In genomic region chr12:39441189-39441962, GRCh38 we compare ENCODE assay signal across 8 cellular contexts. TPM values are rescaled to one million over a fixed set of nuclear protein-coding genes. Genes with fewer than 3 reads are reported as not detected.
DNase-seq lines count a peak whose midpoint lies in the region; ATAC-seq, FAIRE-seq and TF ChIP-seq lines count a peak whose summit lies in the region.

No MANE protein-coding gene starts in this region.

- H3K36me3 ChIP-seq in HepG2 (replicated peaks in 1 of 2; ENCODE audit: control insufficient read depth in 1 of 2, insufficient read depth in 2 of 2, low read length in 2 of 2), result no peaks in the 10 kb centered on the region
- H3K36me3 ChIP-seq in tibial artery, result no peaks in the 10 kb centered on the region

- TF ChIP-seq EP300 in HepG2 (IDR thresholded peaks at IDR 0.05; ENCODE audit: low read depth in 2 of 2, low read length in 2 of 2) (no peak), HepG2 (CRISPR knock-in tag; IDR thresholded peaks at IDR 0.05; ENCODE audit: borderline replicate concordance) (no peak)

- intact Hi-C loops in activated naive CD4-positive, alpha-beta T cell treated with anti-CD3 and anti-CD28 coated beads for 36 hours (cut with micrococcal nuclease), result no loop called here
- intact Hi-C loops in HepG2 (cut with micrococcal nuclease; ENCODE audit: unreplicated experiment), result loop anchor here (5.0 kb wide), 2 partner anchors 96 to 661 kb away; no protein-coding TSS in a partner anchor
- intact Hi-C loops in tibial artery (cut with DNase I; ENCODE audit: low total_unique reads), result no loop called here
- intact Hi-C loops in sciatic nerve (cut with DNase I), result no loop called here

- 0 out of 2 replicates have a peak, but pooled peaks cover 2% of the 10 kb centered on the region for H4K20me1 ChIP-seq in HepG2 (ENCODE audit: insufficient read depth, low read length)

- CTCF ChIA-PET in activated naive CD4-positive, alpha-beta T cell treated with anti-CD3 and anti-CD28 coated beads for 36 hours (lab: Charles Lee), result interaction anchor here (0.8 kb wide), 1 partner anchor 14 kb away, joined by 3 read pairs; no protein-coding TSS in a partner anchor
- CTCF ChIA-PET in HepG2 (lab: Yijun Ruan, JAX; ENCODE audit: low intra/inter-chr PET ratio, low total read pairs), result no interaction called here

- H3K9me3 Mint-ChIP-seq in activated naive CD4-positive, alpha-beta T cell treated with anti-CD3 and anti-CD28 coated beads for 36 hours, result no peaks in the 10 kb centered on the region
- H3K9me3 Mint-ChIP-seq in activated naive CD8-positive, alpha-beta T cell treated with anti-CD3 and anti-CD28 coated beads, Interleukin-2, amount 50 U/mL, for 24 hours, result no peaks in the 10 kb centered on the region

- peak overlapping the region; percentile 100 for H3K27ac ChIP-seq in HepG2 (ENCODE audit: extremely low read length, insufficient read depth, low read length)
- peak overlapping the region in 1 of 2 donors; percentile 84 for H3K27ac ChIP-seq in tibial artery

- no peak for ATAC-seq in activated naive CD8-positive, alpha-beta T cell treated with anti-CD3 and anti-CD28 coated beads, Interleukin-2, amount 50 U/mL, for 24 hours
- ATAC-seq in HepG2, result no peak
- no peak for ATAC-seq in sciatic nerve

- H3K4me2 ChIP-seq in HepG2 (ENCODE audit: low read depth, low read length), result peak overlapping the region; percentile 87

- no peak for FAIRE-seq in HepG2 (lab: Jason Lieb, UNC)

- H3K4me1 ChIP-seq in HepG2 (ENCODE audit: insufficient read depth, low read length), result peaks cover 38% of the 10 kb centered on the region
- peaks cover 0 to 15% (median 8%) of the 10 kb centered on the region in 4 donors for H3K4me1 ChIP-seq in tibial artery

- H2AFZ ChIP-seq in HepG2 (ENCODE audit: low read length), result no peak overlapping the region

- no peak for TF ChIP-seq POLR2A in HepG2 (IDR thresholded peaks at IDR 0.05; ENCODE audit: insufficient read depth in 1 of 2, low read depth in 2 of 2, low read length in 2 of 2)

- no peak for DNase-seq in activated naive CD4-positive, alpha-beta T cell treated with anti-CD3 and anti-CD28 coated beads for 36 hours
- DNase-seq in activated naive CD4-positive, alpha-beta T cell (lab: John Stamatoyannopoulos, UW), result no peak
- no peak for DNase-seq in activated naive CD8-positive, alpha-beta T cell treated with anti-CD3 and anti-CD28 coated beads, Interleukin-2, amount 50 U/mL, for 24 hours
- DNase-seq in HepG2 (ENCODE audit: low spot score) (no peak), tibial artery (no peak), glomerular visceral epithelial cell (ENCODE audit: extremely low spot score) (no peak), NCI-H1092 (lab: John Stamatoyannopoulos, UW) (no peak), sciatic nerve (ENCODE audit: low spot score) (no peak)

- peak overlapping the region; percentile 85 for H3K4me3 Mint-ChIP-seq in activated naive CD4-positive, alpha-beta T cell treated with anti-CD3 and anti-CD28 coated beads for 36 hours
- peak overlapping the region; percentile 86 for H3K4me3 Mint-ChIP-seq in activated naive CD8-positive, alpha-beta T cell treated with anti-CD3 and anti-CD28 coated beads, Interleukin-2, amount 50 U/mL, for 24 hours

- no peak for TF ChIP-seq CTCF in HepG2 (CRISPR knock-in tag; IDR thresholded peaks at IDR 0.05)
- TF ChIP-seq CTCF in tibial artery (IDR thresholded peaks at IDR 0.05), result no peak

- H3K27me3 ChIP-seq in HepG2 (ENCODE audit: control insufficient read depth in 1 of 2, insufficient read depth in 2 of 2, low read length in 2 of 2) (no peaks in the 10 kb centered on the region; a peak in 1 of 5 replicates), tibial artery (no peaks in the 10 kb centered on the region)

- H3K27me3 Mint-ChIP-seq in activated naive CD4-positive, alpha-beta T cell treated with anti-CD3 and anti-CD28 coated beads for 36 hours (ENCODE audit: low read depth), result no peaks in the 10 kb centered on the region
- H3K27me3 Mint-ChIP-seq in activated naive CD8-positive, alpha-beta T cell treated with anti-CD3 and anti-CD28 coated beads, Interleukin-2, amount 50 U/mL, for 24 hours, result peaks cover 10% of the 10 kb centered on the region

- no peaks in the 10 kb centered on the region for H3K36me3 Mint-ChIP-seq in activated naive CD4-positive, alpha-beta T cell treated with anti-CD3 and anti-CD28 coated beads for 36 hours (ENCODE audit: low read depth)
- H3K36me3 Mint-ChIP-seq in activated naive CD8-positive, alpha-beta T cell treated with anti-CD3 and anti-CD28 coated beads, Interleukin-2, amount 50 U/mL, for 24 hours (ENCODE audit: low read depth), result peaks cover 4% of the 10 kb centered on the region

- POLR2A ChIA-PET in HepG2 (lab: Yijun Ruan, JAX), result interaction anchor here (1.2 to 3.0 kb wide), 3 partner anchors 14 to 23 kb away, joined by 3 to 32 read pairs (median 4); no protein-coding TSS in a partner anchor

- peak overlapping the region; percentile 95 for H3K9ac ChIP-seq in HepG2 (ENCODE audit: insufficient read depth, low read depth, low read length)

- no peak for TF ChIP-seq RAD21 in HepG2 (CRISPR knock-in tag; IDR thresholded peaks at IDR 0.05)

- 12% methylated on average over 5 of the region's 5 CpGs for WGBS in HepG2 (ENCODE audit: low lambda C conversion rate)

- in situ Hi-C loops in HepG2 (cut with HindIII; ENCODE audit: extremely low pct_ligation_motif_present, low pct_unique_long_range_greater_than_20kb), result no loop called here

- H3K4me1 Mint-ChIP-seq in activated naive CD4-positive, alpha-beta T cell treated with anti-CD3 and anti-CD28 coated beads for 36 hours (ENCODE audit: low read depth), result peaks cover 14% of the 10 kb centered on the region
- H3K4me1 Mint-ChIP-seq in activated naive CD8-positive, alpha-beta T cell treated with anti-CD3 and anti-CD28 coated beads, Interleukin-2, amount 50 U/mL, for 24 hours, result peaks cover 27% of the 10 kb centered on the region

- no peak overlapping the region for H3K27ac Mint-ChIP-seq in activated naive CD4-positive, alpha-beta T cell treated with anti-CD3 and anti-CD28 coated beads for 36 hours
- peak overlapping the region; percentile 84 for H3K27ac Mint-ChIP-seq in activated naive CD8-positive, alpha-beta T cell treated with anti-CD3 and anti-CD28 coated beads, Interleukin-2, amount 50 U/mL, for 24 hours

- no peaks in the 10 kb centered on the region for H3K9me3 ChIP-seq in HepG2 (ENCODE audit: low read length)
- H3K9me3 ChIP-seq in tibial artery, result no peaks in the 10 kb centered on the region

- BruUV-seq in HepG2 (replicated peaks; lab: Mats Ljungman, UMichigan), result no TSS peak

- H3K4me3 ChIP-seq in HepG2 (replicated peaks in 1 of 3; ENCODE audit: insufficient read depth in 1 of 3, low read depth in 2 of 3, low read length in 3 of 3) (peak overlapping the region; percentile 73 to 95 (median 93)), tibial artery (peak overlapping the region; percentile 78 to 88)

- peaks cover 58% of the 10 kb centered on the region for H3K79me2 ChIP-seq in HepG2 (ENCODE audit: insufficient read depth, low read length)

TF ChIP-seq in HepG2, 621 proteins besides CTCF, POLR2A, EP300 and RAD21 (continues in another document):
- TF ChIP-seq SMARCC2 (IDR thresholded peaks at IDR 0.05) (no peak), HOXD1 (CRISPR knock-in tag; IDR thresholded peaks at IDR 0.05) (no peak), NR2F6 (IDR thresholded peaks at IDR 0.05) (no peak), NR2F6 (CRISPR knock-in tag; IDR thresholded peaks at IDR 0.05) (no peak), HMG20A (CRISPR knock-in tag; IDR thresholded peaks at IDR 0.05; ENCODE audit: borderline replicate concordance) (no peak), THAP7 (CRISPR knock-in tag; IDR thresholded peaks at IDR 0.05) (no peak), FOXA3 (CRISPR knock-in tag; IDR thresholded peaks at IDR 0.05) (no peak), AKAP8 (CRISPR knock-in tag; IDR thresholded peaks at IDR 0.05) (no peak), TMF1 (CRISPR knock-in tag; IDR thresholded peaks at IDR 0.05; ENCODE audit: low read depth) (no peak)

RNA-seq across cellular contexts. Expression of gene KIF21A, which starts 1.5 kb away (rescaled TPM):
- 10 to 100 TPM; 21.4 to 22.0 TPM for total RNA-seq in activated naive CD4-positive, alpha-beta T cell treated with anti-CD3 and anti-CD28 coated beads for 36 hours
- total RNA-seq in HepG2 (2016; rRNA removed; fragmentation: Illumina TruSeq; extraction: Trizol), result 39.7 and 55.9 TPM in 2 replicates
- total RNA-seq in HepG2 (2016; cell fraction: cytosol; rRNA removed; fragmentation: Illumina TruSeq; extraction: Trizol; ENCODE audit: low read depth), result 6.6 and 6.7 TPM in 2 replicates
- total RNA-seq in HepG2 (2016; cell fraction: insoluble cytoplasmic fraction; rRNA removed; fragmentation: Illumina TruSeq; extraction: Trizol), result 38.3 and 52.3 TPM in 2 replicates
- 12.4 and 13.0 TPM in 2 replicates for total RNA-seq in HepG2 (2016; cell fraction: membrane; rRNA removed; fragmentation: Illumina TruSeq; extraction: Trizol)
- total RNA-seq in HepG2 (2016; cell fraction: nucleus; rRNA removed; fragmentation: Illumina TruSeq; extraction: Trizol), result 48.8 and 49.6 TPM in 2 replicates
- 17.1 and 20.6 TPM in 2 replicates for polyA plus RNA-seq in HepG2 (2011; rRNA removed)
- 8.0 and 12.8 TPM in 2 replicates for polyA plus RNA-seq in HepG2 (2011; cell fraction: cytosol; rRNA removed)
- 10.3 and 14.8 TPM in 2 replicates for polyA plus RNA-seq in HepG2 (2011; cell fraction: nucleus; rRNA removed)
- 20.4 and 21.5 TPM in 2 replicates for polyA plus RNA-seq in HepG2 (2012)
- 0.51 and 0.53 TPM in 2 replicates for polyA plus RNA-seq in HepG2 (2016; cell fraction: cytosol; fragmentation: Illumina TruSeq; extraction: Trizol; ENCODE audit: low read depth)
- polyA plus RNA-seq in HepG2 (2016; cell fraction: insoluble cytoplasmic fraction; fragmentation: Illumina TruSeq; extraction: Trizol; ENCODE audit: low read depth), result 36.3 and 40.4 TPM in 2 replicates
- polyA plus RNA-seq in HepG2 (2016; cell fraction: membrane; fragmentation: Illumina TruSeq; extraction: Trizol; ENCODE audit: low read depth), result 1.8 and 2.8 TPM in 2 replicates
- polyA plus RNA-seq in HepG2 (2016; cell fraction: nucleus; fragmentation: Illumina TruSeq; extraction: Trizol; ENCODE audit: insufficient read depth, low read depth), result 42.7 and 43.8 TPM in 2 replicates
- 9.2 and 26.7 TPM in 2 replicates for polyA minus RNA-seq in HepG2 (2011; rRNA and poly(A)+ RNA removed; ENCODE audit: low replicate concordance)
- polyA minus RNA-seq in HepG2 (2011; cell fraction: cytosol; rRNA and poly(A)+ RNA removed), result 21.9 and 27.8 TPM in 2 replicates
- 109 and 125 TPM in 2 replicates for polyA minus RNA-seq in HepG2 (2011; cell fraction: nucleus; rRNA and poly(A)+ RNA removed)
- 31.1 TPM for total RNA-seq in sciatic nerve
